ENCODE assay signal across 22 cellular contexts in the genomic region with DNA sequence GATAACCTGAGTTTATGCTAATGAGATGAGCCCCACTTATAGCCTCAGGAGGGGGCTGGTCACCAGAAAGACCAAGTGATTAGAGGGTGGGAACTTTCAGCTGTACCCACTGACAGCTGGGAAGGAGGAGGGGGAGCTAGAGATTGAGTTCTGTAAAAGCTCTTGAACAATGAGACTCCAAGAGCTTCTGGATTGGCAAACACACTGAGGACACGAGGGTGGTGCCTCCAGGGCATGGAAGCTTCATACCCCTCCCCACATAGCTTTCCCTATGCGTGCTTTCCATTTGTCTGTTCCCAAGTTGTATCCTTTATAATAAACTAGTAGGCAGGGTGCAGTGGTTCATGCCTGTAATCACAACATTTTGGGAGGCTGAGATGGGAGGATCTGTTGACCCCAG.
"Had no signal": no experiment of that assay in that cellular context is flagged by ENCODE, and none has a peak within 500 bp of the region (broad histone marks: within the 10 kb centered on the region; RNA-seq: fewer than 3 reads in every experiment).

No MANE protein-coding gene starts in this region.

- ATAC-seq: activated CD4-positive, alpha-beta T cell treated with anti-CD3 and anti-CD28 coated beads for 36 hours; activated T-cell treated with anti-CD3 and anti-CD28 coated beads, Interleukin-2, amount 50 U/mL, for 72 hours; Panc1; Right ventricle myocardium inferior had no signal

- DNase-seq: activated CD4-positive, alpha-beta memory T cell treated with anti-CD3 and anti-CD28 coated beads, Interleukin-2, amount 10 ng/mL, durations not matched to agents 7 days and 5 days; activated CD4-positive, alpha-beta T cell treated with anti-CD3 and anti-CD28 coated beads for 36 hours; activated CD4-positive, alpha-beta T cell treated with anti-CD3 and anti-CD28 coated beads, Interleukin-2, amount 50 U/mL, for 1 hour; activated CD8-positive, alpha-beta memory T cell treated with anti-CD3 and anti-CD28 coated beads, Interleukin-2, amount 50 U/mL, for 4 hours; activated gamma-delta T cell treated with Interleukin-2 at 50 U/mL for 16 hours; activated naive CD4-positive, alpha-beta T cell treated with anti-CD3 and anti-CD28 coated beads, Interleukin-2, amount 10 ng/mL, durations not matched to agents 7 days and 5 days; activated naive CD8-positive, alpha-beta T cell treated with anti-CD3 and anti-CD28 coated beads for 36 hours; activated T-cell treated with anti-CD3 and anti-CD28 coated beads, Interleukin-2, amount 50 U/mL, for 72 hours; brain microvascular endothelial cell; Karpas-422; NCI-H1048; NCI-H187; NCI-H2081 treated with DMSO at 0.1 percent for 48 hours; NCI-H510A treated with DMSO at 0.1 percent for 48 hours; NCI-H774; NK-92 treated with Interleukin-12 subunit alpha and Interleukin-12 subunit beta, amount 100 ng/mL, for 24 hours; OCI-M1; RPMI8226; SK-N-SH; T-helper 1 cell had no signal
